ENCODE assay signal across 8 cellular contexts in genomic region chr4:26141916-26142638, GRCh38.
DNase-seq lines count a peak whose midpoint lies in the region; ATAC-seq and TF ChIP-seq lines count a peak whose summit lies in the region.
"Had no signal": no experiment of that assay in that cellular context is flagged by ENCODE, and none has a peak within 500 bp of the region (broad histone marks: within the 10 kb centered on the region; RNA-seq: fewer than 3 reads in every experiment).

No MANE protein-coding gene starts in this region.

- WGBS in esophagus squamous epithelium, 2 donors = 48 to 63% methylated on average over 8 of the region's 8 CpGs
- 61 to 81% methylated on average over 8 of the region's 8 CpGs for WGBS in sigmoid colon, 2 donors
- WGBS in thyroid gland, 2 donors = 67 to 79% methylated on average over 8 of the region's 8 CpGs

- H3K36me3 ChIP-seq in esophagus squamous epithelium (no peaks in the 10 kb centered on the region), sigmoid colon (no peaks in the 10 kb centered on the region), thyroid gland (no peaks in the 10 kb centered on the region)
- H3K36me3 ChIP-seq: thoracic aorta had no signal

- intact Hi-C loops in esophagus squamous epithelium (cut with DNase I) = no loop called here
- intact Hi-C loops in sigmoid colon (cut with DNase I) = loop anchor here (2.0 to 5.0 kb wide), 3 partner anchors 90 to 340 kb away; partner anchors contain the start of gene RBPJ
- intact Hi-C loops in thyroid gland (cut with DNase I) = no loop called here

- TF ChIP-seq POLR2A in esophagus squamous epithelium (IDR thresholded peaks at IDR 0.05) (peak in 1 of 4 donors; percentile 41), sigmoid colon (IDR thresholded peaks at IDR 0.05) (no peak), thyroid gland (IDR thresholded peaks at IDR 0.05) (no peak)

- H3K27me3 ChIP-seq in esophagus squamous epithelium = peaks cover 0 to 23% (median 0%) of the 10 kb centered on the region in 4 donors
- no peaks in the 10 kb centered on the region for H3K27me3 ChIP-seq in sigmoid colon
- no peaks in the 10 kb centered on the region for H3K27me3 ChIP-seq in thyroid gland

- peak; percentile 95 for DNase-seq in LHCN-M2 (ENCODE audit: low read depth)
- no peak for DNase-seq in esophagus squamous epithelium (lab: John Stamatoyannopoulos, UW)
- DNase-seq in sigmoid colon = peak; percentile 90
- DNase-seq in thyroid gland = no peak
- DNase-seq in iPS-NIHi11 (ENCODE audit: low spot score) = no peak

- no peaks in the 10 kb centered on the region for H3K9me3 ChIP-seq in esophagus squamous epithelium
- no peaks in the 10 kb centered on the region for H3K9me3 ChIP-seq in sigmoid colon
- no peaks in the 10 kb centered on the region for H3K9me3 ChIP-seq in thyroid gland
- H3K9me3 ChIP-seq: thoracic aorta had no signal

- H3K4me3 ChIP-seq in esophagus squamous epithelium = no peak overlapping the region
- H3K4me3 ChIP-seq in sigmoid colon = no peak overlapping the region
- H3K4me3 ChIP-seq in thyroid gland (replicated peaks in 1 of 3) = no peak overlapping the region
- H3K4me3 ChIP-seq: thoracic aorta had no signal

- TF ChIP-seq CTCF in esophagus squamous epithelium (IDR thresholded peaks at IDR 0.05) (no peak), sigmoid colon (IDR thresholded peaks at IDR 0.05) (no peak), thyroid gland (IDR thresholded peaks at IDR 0.05) (no peak)

- peak; percentile 79 to 99 (median 94) for TF ChIP-seq EP300 in sigmoid colon (IDR thresholded peaks at IDR 0.05)

- H3K27ac ChIP-seq in esophagus squamous epithelium (peak overlapping the region; percentile 71 to 91 (median 78)), sigmoid colon (peak overlapping the region; percentile 49 to 87 (median 82)), thyroid gland (no peak overlapping the region)

- peak; percentile 59 for ATAC-seq in GM19463 (IDR thresholded peaks at IDR 0.05; ENCODE audit: unreplicated experiment)
- no peak for ATAC-seq in HG02938 (IDR thresholded peaks at IDR 0.05; ENCODE audit: unreplicated experiment)

- H3K4me1 ChIP-seq in esophagus squamous epithelium (peaks cover 5 to 49% (median 31%) of the 10 kb centered on the region in 3 donors), sigmoid colon (peaks cover 0 to 57% (median 48%) of the 10 kb centered on the region in 4 donors), thyroid gland (no peaks in the 10 kb centered on the region)

Comparison
In these comparisons a context has a peak if more than half of its experiments do, and no peak if none do; other contexts are left out.
1. DNase-seq: peak in LHCN-M2 (single experiment) and sigmoid colon (single experiment); none in esophagus squamous epithelium (single experiment), thyroid gland (0 of 2) and iPS-NIHi11 (single experiment).
2. H3K27ac ChIP-seq: peak in esophagus squamous epithelium (4 of 4) and sigmoid colon (4 of 4); none in thyroid gland (0 of 3).